Comparison of ENCODE assay signal across 15 cellular contexts in the genomic region with DNA sequence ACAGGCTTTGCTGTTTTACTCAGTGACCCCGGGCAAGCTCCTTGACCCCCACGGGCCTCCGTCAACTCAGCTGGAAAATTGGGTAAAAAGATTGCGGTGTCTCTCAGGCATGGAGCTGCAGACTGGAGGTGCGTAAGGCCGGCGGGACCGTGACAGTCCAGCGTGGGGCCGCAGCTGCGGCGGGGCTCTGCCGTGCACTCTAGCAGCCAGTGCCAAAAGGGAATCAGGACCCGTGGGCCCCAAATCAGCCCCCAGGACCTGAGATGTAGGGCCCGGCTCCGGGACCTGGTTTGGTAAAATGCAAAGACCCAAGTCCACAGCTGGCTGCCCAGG.
DNase-seq lines count a peak whose midpoint lies in the region; ATAC-seq and TF ChIP-seq lines count a peak whose summit lies in the region.
"Had no signal": no experiment of that assay in that cellular context is flagged by ENCODE, and none has a peak within 500 bp of the region (broad histone marks: within the 10 kb centered on the region; RNA-seq: fewer than 3 reads in every experiment).

No MANE protein-coding gene starts in this region.

- DNase-seq in ecto neural progenitor cell (ENCODE audit: low spot score) = peak; percentile 81
- DNase-seq in neural crest cell (ENCODE audit: low read depth, low spot score) = no peak
- DNase-seq in osteoblast (ENCODE audit: insufficient read length, low spot score, missing footprints) = peak; percentile 87
- no peak for DNase-seq in superior temporal gyrus (ENCODE audit: extremely low spot score)
- no peak for DNase-seq in activated naive CD8-positive, alpha-beta T cell treated with anti-CD3 and anti-CD28 coated beads for 36 hours
- DNase-seq: C1 segment of cervical spinal cord; Calu3; CD4-positive, alpha-beta memory T cell; COR-L47; DMS53; DMS79 treated with DMSO at 0.1 percent for 48 hours; GF-D8; GOT3; HCEC 1CT had no signal

- H3K79me2 ChIP-seq in osteoblast (ENCODE audit: insufficient read depth, low read length) = no peaks in the 10 kb centered on the region

- peaks cover 3% of the 10 kb centered on the region for H4K20me1 ChIP-seq in osteoblast (ENCODE audit: insufficient read depth, low read length)

- H3K27ac Mint-ChIP-seq in neural crest cell (ENCODE audit: unreplicated experiment) = no peak overlapping the region
- H3K27ac Mint-ChIP-seq in activated naive CD8-positive, alpha-beta T cell treated with anti-CD3 and anti-CD28 coated beads for 36 hours = no peak overlapping the region

- no peak overlapping the region for H3K27ac ChIP-seq in osteoblast (ENCODE audit: low read depth, low read length)

- no peak overlapping the region for H3K4me3 ChIP-seq in osteoblast (ENCODE audit: insufficient read depth, low read length)

- H3K4me2 ChIP-seq in osteoblast (ENCODE audit: insufficient read depth, low read length) = no peak overlapping the region

- no peak for ATAC-seq in GM19397 (IDR thresholded peaks at IDR 0.05; ENCODE audit: unreplicated experiment)

- H2AFZ ChIP-seq in osteoblast (ENCODE audit: low read length) = no peak overlapping the region

- peak overlapping the region; percentile 78 for H3K4me3 Mint-ChIP-seq in neural crest cell
- no peak overlapping the region for H3K4me3 Mint-ChIP-seq in activated naive CD8-positive, alpha-beta T cell treated with anti-CD3 and anti-CD28 coated beads for 36 hours
- H3K4me3 Mint-ChIP-seq: CD4-positive, alpha-beta memory T cell had no signal

- no peaks in the 10 kb centered on the region for H3K9me3 ChIP-seq in osteoblast (ENCODE audit: low read depth, low read length)

- H3K36me3 Mint-ChIP-seq in neural crest cell (ENCODE audit: low read depth) = no peaks in the 10 kb centered on the region
- no peaks in the 10 kb centered on the region for H3K36me3 Mint-ChIP-seq in activated naive CD8-positive, alpha-beta T cell treated with anti-CD3 and anti-CD28 coated beads for 36 hours
- H3K36me3 Mint-ChIP-seq: CD4-positive, alpha-beta memory T cell had no signal

- peaks cover 4% of the 10 kb centered on the region for H3K27me3 ChIP-seq in osteoblast (ENCODE audit: insufficient read depth, low read length)

- peaks cover 82% of the 10 kb centered on the region for H3K27me3 Mint-ChIP-seq in neural crest cell (ENCODE audit: low read depth)
- no peaks in the 10 kb centered on the region for H3K27me3 Mint-ChIP-seq in activated naive CD8-positive, alpha-beta T cell treated with anti-CD3 and anti-CD28 coated beads for 36 hours

- peaks cover 46% of the 10 kb centered on the region for H3K4me1 Mint-ChIP-seq in neural crest cell
- no peaks in the 10 kb centered on the region for H3K4me1 Mint-ChIP-seq in activated naive CD8-positive, alpha-beta T cell treated with anti-CD3 and anti-CD28 coated beads for 36 hours
- H3K4me1 Mint-ChIP-seq: CD4-positive, alpha-beta memory T cell had no signal

- H3K4me1 ChIP-seq in osteoblast (ENCODE audit: insufficient read depth, low read length) = no peaks in the 10 kb centered on the region

- TF ChIP-seq CTCF in neural crest cell (conservative IDR thresholded peaks at IDR 0.05) (no peak), osteoblast (IDR thresholded peaks at IDR 0.05; ENCODE audit: extremely low read depth, low read depth, low read length) (no peak)

- no peaks in the 10 kb centered on the region for H3K9me3 Mint-ChIP-seq in neural crest cell
- H3K9me3 Mint-ChIP-seq in activated naive CD8-positive, alpha-beta T cell treated with anti-CD3 and anti-CD28 coated beads for 36 hours = no peaks in the 10 kb centered on the region

- no peaks in the 10 kb centered on the region for H3K36me3 ChIP-seq in osteoblast (ENCODE audit: insufficient read depth, low read length)

Comparison
In these comparisons a context has a peak if more than half of its experiments do, and no peak if none do; other contexts are left out.
1. DNase-seq: peak in ecto neural progenitor cell (single experiment) and osteoblast (single experiment); none in neural crest cell (single experiment), superior temporal gyrus (single experiment) and activated naive CD8-positive, alpha-beta T cell treated with anti-CD3 and anti-CD28 coated beads for 36 hours (single experiment).